In genomic region chr20:35663516-35663812, GRCh38 we compare ENCODE assay signal across 8 cellular contexts. TPM values are rescaled to one million over a fixed set of nuclear protein-coding genes. Genes with fewer than 3 reads are reported as not detected.
DNase-seq lines count a peak whose midpoint lies in the region; ATAC-seq and TF ChIP-seq lines count a peak whose summit lies in the region.

No MANE protein-coding gene starts in this region.

- peaks cover 53% of the 10 kb centered on the region for H3K4me1 Mint-ChIP-seq in CD8-positive, alpha-beta T cell (ENCODE audit: low read depth)
- H3K4me1 Mint-ChIP-seq in natural killer cell: peaks cover 63 to 66% of the 10 kb centered on the region in 2 donors

- peak overlapping the region; percentile 98 for H3K27ac Mint-ChIP-seq in CD8-positive, alpha-beta T cell
- peak overlapping the region in 1 of 2 donors; percentile 100 for H3K27ac Mint-ChIP-seq in natural killer cell

- H3K79me2 ChIP-seq in MM.1S (ENCODE audit: low read length): peaks cover 63% of the 10 kb centered on the region

- no peaks in the 10 kb centered on the region for H3K9me2 ChIP-seq in MM.1S (replicated peaks; ENCODE audit: insufficient read depth, low read length)

- DNase-seq in CD8-positive, alpha-beta T cell: peak in 1 of 7 experiments; percentile 63
- peak; percentile 34 for DNase-seq in MM.1S
- no peak for DNase-seq in natural killer cell
- DNase-seq in GM10248 (ENCODE audit: extremely low spot score): no peak
- DNase-seq in head of caudate nucleus: no peak

- no peak overlapping the region for H2AFZ ChIP-seq in MM.1S (ENCODE audit: low read length)

- no peaks in the 10 kb centered on the region for H3K27me3 ChIP-seq in CD8-positive, alpha-beta T cell (ENCODE audit: insufficient read depth, low read length)
- H3K27me3 ChIP-seq in MM.1S (replicated peaks; ENCODE audit: insufficient read depth, low read length): no peaks in the 10 kb centered on the region
- H3K27me3 ChIP-seq in ectodermal cell (ENCODE audit: control insufficient read depth, insufficient read depth, low read length, poor library complexity, severe bottlenecking): no peaks in the 10 kb centered on the region

- no peaks in the 10 kb centered on the region for H3K9me3 ChIP-seq in CD8-positive, alpha-beta T cell (ENCODE audit: low read length)
- H3K9me3 ChIP-seq in MM.1S (replicated peaks; ENCODE audit: insufficient read depth, low read length) (no peaks in the 10 kb centered on the region), ectodermal cell (ENCODE audit: control insufficient read depth, low read length) (no peaks in the 10 kb centered on the region)

- 1 to 2% methylated on average over 6 to 7 of the region's 7 CpGs for WGBS in ectodermal cell, 2 experiments

- H3F3A ChIP-seq in MM.1S (ENCODE audit: insufficient read depth, low read length): peaks cover 27% of the 10 kb centered on the region

- no peak for TF ChIP-seq CTCF in CD8-positive, alpha-beta T cell (IDR thresholded peaks at IDR 0.05)
- TF ChIP-seq CTCF in MM.1S (IDR thresholded peaks at IDR 0.05; ENCODE audit: low read length) (no peak), natural killer cell (IDR thresholded peaks at IDR 0.05) (no peak), GM10248 (IDR thresholded peaks at IDR 0.05; ENCODE audit: control extremely low read depth, extremely low read depth, low read depth, missing control alignments) (no peak)

- H3K9me3 Mint-ChIP-seq in CD8-positive, alpha-beta T cell: no peaks in the 10 kb centered on the region
- no peaks in the 10 kb centered on the region for H3K9me3 Mint-ChIP-seq in natural killer cell

- H3K27ac ChIP-seq in CD8-positive, alpha-beta T cell (ENCODE audit: low read depth, low read length): peak overlapping the region; percentile 95
- H3K27ac ChIP-seq in MM.1S (ENCODE audit: low read length): peak overlapping the region; percentile 80; the same call in 1 of the 2 replicates
- peak overlapping the region; percentile 96 for H3K27ac ChIP-seq in ectodermal cell (ENCODE audit: insufficient read depth, low read depth, low read length, poor library complexity, severe bottlenecking)

- H4K20me1 ChIP-seq in MM.1S (ENCODE audit: insufficient read depth, low read length): peaks cover 50% of the 10 kb centered on the region

- peak overlapping the region; percentile 87 for H3K4me3 Mint-ChIP-seq in CD8-positive, alpha-beta T cell
- peak overlapping the region; percentile 96 for H3K4me3 Mint-ChIP-seq in natural killer cell

- H3K36me3 Mint-ChIP-seq in CD8-positive, alpha-beta T cell: peaks cover 21% of the 10 kb centered on the region
- H3K36me3 Mint-ChIP-seq in natural killer cell: peaks cover under 1% of the 10 kb centered on the region

- intact Hi-C loops in CD8-positive, alpha-beta T cell (cut with DNase I, micrococcal nuclease): loop anchor here (5.0 to 10.0 kb wide), 3 partner anchors 61 to 801 kb away; partner anchors contain the start of gene CEP250 (in 1 of the 2)
- intact Hi-C loops in natural killer cell (cut with micrococcal nuclease): loop anchor here (1.0 to 5.0 kb wide), 2 partner anchors 34 to 44 kb away; partner anchors contain the start of genes NFS1 and ROMO1
- intact Hi-C loops in head of caudate nucleus (cut with DNase I): loop anchor here (5.0 to 10.0 kb wide), 2 partner anchors 49 to 79 kb away; partner anchors contain the start of genes RBM39 and SPAG4

- H3K9ac ChIP-seq in MM.1S (ENCODE audit: low read length): peak overlapping the region; percentile 96

- peak overlapping the region; percentile 87 for H3K4me3 ChIP-seq in CD8-positive, alpha-beta T cell (ENCODE audit: low read depth, low read length)
- H3K4me3 ChIP-seq in MM.1S (ENCODE audit: low read length): peak overlapping the region; percentile 92
- peak overlapping the region; percentile 98 for H3K4me3 ChIP-seq in ectodermal cell (ENCODE audit: insufficient read depth, low read depth, low read length)

- H3K4me2 ChIP-seq in MM.1S (ENCODE audit: low read depth, low read length): peak overlapping the region; percentile 82

- no peaks in the 10 kb centered on the region for H3K36me3 ChIP-seq in CD8-positive, alpha-beta T cell (ENCODE audit: insufficient read depth, low read length)
- H3K36me3 ChIP-seq in MM.1S (replicated peaks; ENCODE audit: insufficient read depth, low read length): no peaks in the 10 kb centered on the region
- no peaks in the 10 kb centered on the region for H3K36me3 ChIP-seq in ectodermal cell (ENCODE audit: control insufficient read depth, insufficient read depth, low read length)

- H3K27me3 Mint-ChIP-seq in CD8-positive, alpha-beta T cell (ENCODE audit: low read depth): no peaks in the 10 kb centered on the region
- no peaks in the 10 kb centered on the region for H3K27me3 Mint-ChIP-seq in natural killer cell (ENCODE audit: low read depth in 2 of 2)

- CTCF ChIA-PET in CD8-positive, alpha-beta T cell (lab: Charles Lee): interaction anchor here (0.9 to 1.5 kb wide), 6 partner anchors 14 to 291 kb away, joined by 3 to 6 read pairs (median 3); partner anchors contain the start of genes RBM39 and SCAND1
- CTCF ChIA-PET in GM10248 (lab: Yijun Ruan, JAX): interaction anchor here (0.8 to 1.7 kb wide), 5 partner anchors 44 to 291 kb away, joined by 3 to 7 read pairs (median 4); partner anchors contain the start of genes SCAND1 and SPAG4

- ATAC-seq in CD8-positive, alpha-beta T cell: peak; percentile 63
- ATAC-seq in natural killer cell: peak; percentile 28 to 54 (median 50)
- ATAC-seq in HG02610 (IDR thresholded peaks at IDR 0.05; ENCODE audit: unreplicated experiment): no peak
- ATAC-seq in GM18870 (IDR thresholded peaks at IDR 0.05; ENCODE audit: unreplicated experiment): no peak

- H3K4me1 ChIP-seq in CD8-positive, alpha-beta T cell (ENCODE audit: insufficient read depth, low read length): peaks cover 39% of the 10 kb centered on the region
- H3K4me1 ChIP-seq in MM.1S (ENCODE audit: low read length) (peaks cover 31% of the 10 kb centered on the region), ectodermal cell (ENCODE audit: control insufficient read depth, insufficient read depth, low read length) (no peaks in the 10 kb centered on the region)

- POLR2A ChIA-PET in CD8-positive, alpha-beta T cell (lab: Charles Lee): interaction anchor here (0.7 to 3.4 kb wide), 13 partner anchors 8 to 385 kb away, joined by 3 to 29 read pairs (median 5); partner anchors contain the start of genes CEP250, ERGIC3, MMP24OS and NFS1
- POLR2A ChIA-PET in GM10248 (lab: Yijun Ruan, JAX): interaction anchor here (0.7 to 1.7 kb wide), 3 partner anchors 17 to 65 kb away, joined by 3 to 14 read pairs (median 7); no protein-coding TSS in a partner anchor

RNA-seq across cellular contexts. Expression of gene CPNE1, which starts 1.2 kb away (rescaled TPM):
- 100 to 1,000 TPM; 124 to 129 TPM for total RNA-seq in CD8-positive, alpha-beta T cell
- 358 TPM for polyA plus RNA-seq in ectodermal cell (2013, experiment 1 of 4)
- polyA plus RNA-seq in ectodermal cell (2013, experiment 2 of 4): 299 TPM
- polyA plus RNA-seq in ectodermal cell (2013, experiment 3 of 4): 299 TPM
- polyA plus RNA-seq in ectodermal cell (2013, experiment 4 of 4): 311 TPM
- total RNA-seq in natural killer cell: 100 to 1,000 TPM; 298 to 342 (median 334) TPM

RNA-seq across cellular contexts. Expression of gene RBM12, which starts 1.2 kb away (rescaled TPM):
- total RNA-seq in CD8-positive, alpha-beta T cell: 100 to 1,000 TPM in 1 of 2 experiments, 10 to 100 TPM in 1; 97.4 to 102 TPM
- 111 TPM for polyA plus RNA-seq in ectodermal cell (2013, experiment 1 of 4)
- 161 TPM for polyA plus RNA-seq in ectodermal cell (2013, experiment 2 of 4)
- polyA plus RNA-seq in ectodermal cell (2013, experiment 3 of 4): 99.7 TPM
- polyA plus RNA-seq in ectodermal cell (2013, experiment 4 of 4): 130 TPM
- 100 to 1,000 TPM in 1 of 3 donors, 10 to 100 TPM in 2; 80.9 to 112 (median 89.4) TPM for total RNA-seq in natural killer cell

RNA-seq across cellular contexts. Expression of gene NFS1, which starts 35.7 kb away (rescaled TPM):
- 10 to 100 TPM; 10.7 to 13.1 TPM for total RNA-seq in CD8-positive, alpha-beta T cell
- polyA plus RNA-seq in ectodermal cell (2013, experiment 1 of 4): 27.2 TPM
- polyA plus RNA-seq in ectodermal cell (2013, experiment 2 of 4): 22.5 TPM
- 23.3 TPM for polyA plus RNA-seq in ectodermal cell (2013, experiment 3 of 4)
- 22.5 TPM for polyA plus RNA-seq in ectodermal cell (2013, experiment 4 of 4)
- total RNA-seq in natural killer cell: 10 to 100 TPM; 11.3 to 20.8 (median 16.0) TPM

RNA-seq across cellular contexts. Expression of gene ROMO1, which starts 35.7 kb away (rescaled TPM):
- total RNA-seq in CD8-positive, alpha-beta T cell: 10 to 100 TPM; 39.2 to 43.8 TPM
- 184 TPM for polyA plus RNA-seq in ectodermal cell (2013, experiment 1 of 4)
- polyA plus RNA-seq in ectodermal cell (2013, experiment 2 of 4): 172 TPM
- 194 TPM for polyA plus RNA-seq in ectodermal cell (2013, experiment 3 of 4)
- polyA plus RNA-seq in ectodermal cell (2013, experiment 4 of 4): 210 TPM
- 10 to 100 TPM; 38.3 to 49.7 (median 40.5) TPM for total RNA-seq in natural killer cell

RNA-seq across cellular contexts. Expression of gene SPAG4, which starts 47.8 kb away (rescaled TPM):
- total RNA-seq in CD8-positive, alpha-beta T cell: 10 to 100 TPM; 18.9 to 19.7 TPM
- polyA plus RNA-seq in ectodermal cell (2013, experiment 1 of 4): 2.6 TPM
- 3.6 TPM for polyA plus RNA-seq in ectodermal cell (2013, experiment 2 of 4)
- polyA plus RNA-seq in ectodermal cell (2013, experiment 3 of 4): 3.7 TPM
- 3.7 TPM for polyA plus RNA-seq in ectodermal cell (2013, experiment 4 of 4)
- total RNA-seq in natural killer cell: 10 to 100 TPM; 11.2 to 16.2 (median 11.9) TPM

Comparison
In these comparisons a context has a peak if more than half of its experiments do, and no peak if none do; other contexts are left out.
1. ATAC-seq: peak in CD8-positive, alpha-beta T cell (single experiment) and natural killer cell (3 of 3); none in HG02610 (single experiment) and GM18870 (single experiment).
2. Peak in every context shown above with its lines, with median percentiles within 50 percentile points of each other: H3K27ac ChIP-seq and H3K4me3 ChIP-seq.